In genomic region chr5:156331845-156332244, GRCh38 we compare ENCODE assay signal across 23 cellular contexts. TPM values are rescaled to one million over a fixed set of nuclear protein-coding genes. Genes with fewer than 3 reads are reported as not detected.
"Had no signal": no experiment of that assay in that cellular context is flagged by ENCODE, and none has a peak within 500 bp of the region (broad histone marks: within the 10 kb centered on the region; RNA-seq: fewer than 3 reads in every experiment).

No MANE protein-coding gene starts in this region.

- H3K4me3 ChIP-seq: coronary artery, dorsolateral prefrontal cortex, esophagus muscularis mucosa, heart right ventricle, lower lobe of right lung, mucosa of descending colon had no signal

- H3K27ac ChIP-seq: coronary artery, dorsolateral prefrontal cortex, esophagus muscularis mucosa, foreskin keratinocyte, heart right ventricle, lower lobe of right lung had no signal

- DNase-seq: dermis blood vessel endothelial cell; dorsolateral prefrontal cortex; effector CD4-positive, alpha-beta T cell; effector memory CD4-positive, alpha-beta T cell; foreskin keratinocyte; glutamatergic neuron; head of caudate nucleus; heart right ventricle; hippocampal formation; left cardiac atrium; left ventricle myocardium superior; lower lobe of right lung; mesenchymal stem cell; mucosa of descending colon had no signal

- H3K27me3 ChIP-seq: dorsolateral prefrontal cortex, esophagus muscularis mucosa, foreskin keratinocyte, heart right ventricle had no signal

- H3K4me3 Mint-ChIP-seq: mesothelial cell of epicardium had no signal

- H3K4me1 ChIP-seq: foreskin keratinocyte, lower lobe of right lung had no signal

- ATAC-seq: foreskin keratinocyte, heart right ventricle, left cardiac atrium, left ventricle myocardium superior, lower lobe of right lung, mucosa of descending colon had no signal

- FAIRE-seq: colon, endothelial cell of umbilical vein, frontal cortex, islet of Langerhans, keratinocyte had no signal

- H3K36me3 Mint-ChIP-seq: mesothelial cell of epicardium had no signal

- H3K9me3 Mint-ChIP-seq: mesothelial cell of epicardium had no signal

- H3K27ac Mint-ChIP-seq: mesothelial cell of epicardium had no signal

- H3K36me3 ChIP-seq: esophagus muscularis mucosa, lower lobe of right lung had no signal

- H3K9me3 ChIP-seq: esophagus muscularis mucosa, heart right ventricle, lower lobe of right lung, mucosa of descending colon had no signal

RNA-seq across cellular contexts. Expression of gene SGCD, which starts 4.9 kb away (rescaled TPM):
- total RNA-seq: endothelial cell of umbilical vein, foreskin keratinocyte, glomerular endothelial cell had no signal
- polyA plus RNA-seq: endothelial cell of umbilical vein, foreskin keratinocyte, keratinocyte had no signal
